ENCODE assay signal across 20 cellular contexts in the genomic region with DNA sequence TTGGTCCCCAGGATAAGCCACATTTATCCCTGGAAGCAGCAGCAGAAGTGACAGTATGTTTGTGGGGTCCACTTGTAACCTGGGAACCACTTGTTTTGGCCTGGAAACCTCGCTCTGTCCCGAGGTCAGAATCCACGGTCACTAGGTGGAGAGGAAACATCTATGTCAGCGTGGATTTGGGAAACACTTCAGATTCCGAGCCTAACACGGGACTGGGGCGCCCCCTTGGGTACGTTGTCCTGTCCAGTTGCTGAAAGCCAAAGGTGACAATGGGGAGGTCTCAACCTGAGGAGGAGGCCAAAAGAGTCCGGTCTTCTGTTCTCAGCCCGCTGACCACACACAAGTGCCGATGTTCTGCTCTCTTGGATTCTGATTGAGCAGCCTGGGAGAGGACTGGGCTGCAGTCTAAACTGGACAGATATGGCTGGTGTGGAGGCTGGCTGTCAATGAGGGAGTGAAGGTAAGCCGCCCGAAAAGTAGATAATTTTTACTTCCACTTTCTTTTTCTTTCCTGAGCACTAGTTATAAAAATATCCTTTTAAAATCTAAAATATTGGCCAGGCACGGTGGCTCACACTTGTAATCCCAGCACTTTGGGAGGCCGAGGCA.
DNase-seq lines count a peak whose midpoint lies in the region; ATAC-seq and TF ChIP-seq lines count a peak whose summit lies in the region.
"Had no signal": no experiment of that assay in that cellular context is flagged by ENCODE, and none has a peak within 500 bp of the region (broad histone marks: within the 10 kb centered on the region; RNA-seq: fewer than 3 reads in every experiment).

No MANE protein-coding gene starts in this region.

- peaks cover 19% of the 10 kb centered on the region for H3K27me3 Mint-ChIP-seq in nephron progenitor cell (ENCODE audit: low read depth, poor library complexity)

- H3K4me3 Mint-ChIP-seq in nephron progenitor cell = no peak overlapping the region
- H3K4me3 Mint-ChIP-seq: activated CD8-positive, alpha-beta memory T cell treated with anti-CD3 and anti-CD28 coated beads, Interleukin-2, amount 10 ng/mL, durations not matched to agents 7 days and 5 days; activated naive CD4-positive, alpha-beta T cell treated with anti-CD3 and anti-CD28 coated beads for 36 hours; brain had no signal

- TF ChIP-seq CTCF in GM12875 (IDR thresholded peaks at IDR 0.05; ENCODE audit: borderline replicate concordance, insufficient read depth, low read depth, low read length) = 0 out of 2 replicates have a peak, but pooled peaks have one; percentile 6
- TF ChIP-seq CTCF in fibroblast of pulmonary artery (IDR thresholded peaks at IDR 0.05; ENCODE audit: low read length, missing control alignments) = peak; percentile 32
- TF ChIP-seq CTCF in nephron progenitor cell (IDR thresholded peaks at IDR 0.05) = no peak

- no peak overlapping the region for H3K27ac Mint-ChIP-seq in nephron progenitor cell
- H3K27ac Mint-ChIP-seq: activated CD8-positive, alpha-beta memory T cell treated with anti-CD3 and anti-CD28 coated beads, Interleukin-2, amount 10 ng/mL, durations not matched to agents 7 days and 5 days; activated naive CD4-positive, alpha-beta T cell treated with anti-CD3 and anti-CD28 coated beads for 36 hours; brain had no signal

- H3K4me1 Mint-ChIP-seq in nephron progenitor cell = no peaks in the 10 kb centered on the region
- H3K4me1 Mint-ChIP-seq: brain, naive B cell had no signal

- peaks cover 4% of the 10 kb centered on the region for H3K9me3 Mint-ChIP-seq in nephron progenitor cell
- H3K9me3 Mint-ChIP-seq: activated naive CD4-positive, alpha-beta T cell treated with anti-CD3 and anti-CD28 coated beads for 36 hours had no signal

- ATAC-seq in GM18861 (IDR thresholded peaks at IDR 0.05; ENCODE audit: unreplicated experiment) (no peak), HG02759 (IDR thresholded peaks at IDR 0.05; ENCODE audit: unreplicated experiment) (no peak)
- ATAC-seq: activated CD8-positive, alpha-beta memory T cell treated with anti-CD3 and anti-CD28 coated beads, Interleukin-2, amount 10 ng/mL, durations not matched to agents 7 days and 5 days; left colon had no signal

- DNase-seq in RPMI8226 (peak; percentile 18), fibroblast of pulmonary artery (ENCODE audit: low read depth) (peak; percentile 24), nephron progenitor cell (peak; percentile 8)
- no peak for DNase-seq in activated CD8-positive, alpha-beta memory T cell treated with anti-CD3 and anti-CD28 coated beads, Interleukin-2, amount 50 U/mL, for 4 hours
- no peak for DNase-seq in stimulated activated naive CD4-positive, alpha-beta T cell (lab: John Stamatoyannopoulos, UW)
- DNase-seq: activated CD8-positive, alpha-beta memory T cell treated with anti-CD3 and anti-CD28 coated beads, Interleukin-2, amount 10 ng/mL, durations not matched to agents 7 days and 5 days; activated naive CD4-positive, alpha-beta T cell treated with anti-CD3 and anti-CD28 coated beads for 36 hours; DMS79; left colon; naive B cell; NCI-H1048; NCI-H2171; retina; stimulated activated CD4-positive, alpha-beta T cell treated with anti-CD3 and anti-CD28 coated beads, Interleukin-2, amount 100 ng/mL, for 24 hours had no signal

- H3K4me3 ChIP-seq in GM12875 (ENCODE audit: low read depth, low read length) (no peak overlapping the region), fibroblast of pulmonary artery (replicated peaks; ENCODE audit: low read depth, low read length) (no peak overlapping the region)
- H3K4me3 ChIP-seq: BLaER1 treated with 17β-estradiol and CSF1 and Interleukin-3, amounts not matched to agents 10 nM and 100 nM; tibial nerve had no signal

- H3K36me3 Mint-ChIP-seq in nephron progenitor cell (ENCODE audit: low read depth) = no peaks in the 10 kb centered on the region
- H3K36me3 Mint-ChIP-seq: activated CD8-positive, alpha-beta memory T cell treated with anti-CD3 and anti-CD28 coated beads, Interleukin-2, amount 10 ng/mL, durations not matched to agents 7 days and 5 days; brain; naive B cell had no signal

Comparison
In these comparisons a context has a peak if more than half of its experiments do, and no peak if none do; other contexts are left out.
1. DNase-seq: peak in RPMI8226 (single experiment), fibroblast of pulmonary artery (single experiment) and nephron progenitor cell (single experiment); none in activated CD8-positive, alpha-beta memory T cell treated with anti-CD3 and anti-CD28 coated beads, Interleukin-2, amount 50 U/mL, for 4 hours (single experiment) and stimulated activated naive CD4-positive, alpha-beta T cell (0 of 6).